Comparison of ENCODE assay signal across 8 cellular contexts in the genomic region with DNA sequence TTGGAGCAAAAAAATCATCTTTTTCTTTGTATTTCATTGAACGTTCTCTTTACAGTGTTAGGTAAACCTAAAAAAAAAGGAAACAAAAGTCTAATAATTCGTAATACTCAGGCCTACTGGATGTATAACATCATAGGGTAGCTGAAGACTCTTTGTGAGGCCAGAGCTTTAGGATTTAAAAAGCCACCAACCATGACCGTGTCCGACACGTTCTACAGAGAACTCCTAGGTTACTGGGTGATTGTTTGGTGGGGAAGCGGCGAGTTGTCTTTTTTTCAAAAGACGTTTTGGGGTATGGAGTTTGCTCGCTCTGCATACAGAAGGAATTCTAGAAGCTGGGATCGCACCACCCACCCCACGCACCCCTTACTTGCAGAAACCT. TPM values are rescaled to one million over a fixed set of nuclear protein-coding genes. Genes with fewer than 3 reads are reported as not detected.
A peak's percentile ranks its signal among the peaks of the same experiment; 100 is the strongest.
DNase-seq lines count a peak whose midpoint lies in the region; TF ChIP-seq lines count a peak whose summit lies in the region.

No MANE protein-coding gene starts in this region.

- H3K9me3 ChIP-seq in SK-N-MC (ENCODE audit: low read depth, low read length): no peaks in the 10 kb centered on the region

- no peak for TF ChIP-seq CTCF in osteocyte (IDR thresholded peaks at IDR 0.05)

- peak overlapping the region; percentile 100 for H3K27ac ChIP-seq in SK-N-MC

- no peaks in the 10 kb centered on the region for H3K27me3 Mint-ChIP-seq in activated naive CD4-positive, alpha-beta T cell treated with anti-CD3 and anti-CD28 coated beads, Interleukin-2, amount 50 U/mL, for 24 hours
- no peaks in the 10 kb centered on the region for H3K27me3 Mint-ChIP-seq in osteocyte (ENCODE audit: unreplicated experiment)

- H3K4me3 ChIP-seq in SK-N-MC: peak overlapping the region; percentile 93

- peaks cover 6% of the 10 kb centered on the region for H3K36me3 Mint-ChIP-seq in activated naive CD4-positive, alpha-beta T cell treated with anti-CD3 and anti-CD28 coated beads, Interleukin-2, amount 50 U/mL, for 24 hours
- H3K36me3 Mint-ChIP-seq in osteocyte (ENCODE audit: unreplicated experiment): peaks cover 11% of the 10 kb centered on the region

- H3K4me3 Mint-ChIP-seq in activated naive CD4-positive, alpha-beta T cell treated with anti-CD3 and anti-CD28 coated beads, Interleukin-2, amount 50 U/mL, for 24 hours: peak overlapping the region; percentile 87
- H3K4me3 Mint-ChIP-seq in osteocyte (ENCODE audit: unreplicated experiment): peak overlapping the region; percentile 69

- peak overlapping the region; percentile 97 for H3K9ac ChIP-seq in SK-N-MC (ENCODE audit: insufficient read length)

- peaks cover 14% of the 10 kb centered on the region for H3K4me1 Mint-ChIP-seq in activated naive CD4-positive, alpha-beta T cell treated with anti-CD3 and anti-CD28 coated beads, Interleukin-2, amount 50 U/mL, for 24 hours
- peaks cover 38% of the 10 kb centered on the region for H3K4me1 Mint-ChIP-seq in osteocyte (ENCODE audit: unreplicated experiment)

- H3K27ac Mint-ChIP-seq in activated naive CD4-positive, alpha-beta T cell treated with anti-CD3 and anti-CD28 coated beads, Interleukin-2, amount 50 U/mL, for 24 hours: peak overlapping the region; percentile 87
- peak overlapping the region; percentile 90 for H3K27ac Mint-ChIP-seq in osteocyte (ENCODE audit: unreplicated experiment)

- peaks cover 38% of the 10 kb centered on the region for H3K36me3 ChIP-seq in SK-N-MC (ENCODE audit: insufficient read depth, low read length)

- H3K9me3 Mint-ChIP-seq in activated naive CD4-positive, alpha-beta T cell treated with anti-CD3 and anti-CD28 coated beads, Interleukin-2, amount 50 U/mL, for 24 hours: no peaks in the 10 kb centered on the region
- H3K9me3 Mint-ChIP-seq in osteocyte (ENCODE audit: unreplicated experiment): no peaks in the 10 kb centered on the region

- DNase-seq in activated naive CD4-positive, alpha-beta T cell treated with Interleukin-2 at 50 U/mL for 16 hours: no peak
- no peak for DNase-seq in SK-N-MC (ENCODE audit: low read depth, low spot score)
- peak; percentile 59 for DNase-seq in fibroblast of peridontal ligament (ENCODE audit: extremely low read depth)
- no peak for DNase-seq in osteocyte (ENCODE audit: extremely low spot score, unreplicated experiment)
- no peak for DNase-seq in AG08395 (ENCODE audit: low spot score)
- DNase-seq in NCI-H2107 (lab: John Stamatoyannopoulos, UW): no peak
- DNase-seq in effector CD8-positive, alpha-beta T cell (lab: John Stamatoyannopoulos, UW): no peak

RNA-seq across cellular contexts. Expression of gene CAPRIN1, which starts 0.6 kb away (rescaled TPM):
- 245 and 252 TPM in 2 replicates for total RNA-seq in osteocyte

RNA-seq across cellular contexts. Expression of gene NAT10, which starts 54.5 kb away (rescaled TPM):
- 36.1 and 38.6 TPM in 2 replicates for total RNA-seq in osteocyte
